In the genomic region with DNA sequence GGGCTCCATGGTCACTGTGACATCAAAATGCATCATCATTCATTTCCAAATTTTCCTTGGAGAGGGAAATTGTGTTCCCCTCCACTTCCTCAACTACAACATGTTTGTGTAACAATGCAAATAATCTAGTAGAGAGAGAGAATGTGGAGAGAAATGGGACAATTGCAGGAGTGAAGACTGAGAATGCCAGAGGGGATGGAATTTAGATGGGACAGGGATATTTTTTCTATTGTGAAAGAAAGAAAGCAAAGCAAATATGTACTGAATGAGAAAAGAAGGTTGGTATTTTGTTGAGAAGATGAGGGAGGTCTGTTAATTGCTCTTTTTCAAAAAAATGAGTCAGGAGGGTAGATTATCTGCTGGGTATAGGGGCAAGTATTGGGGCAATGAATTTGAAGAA, we compare ENCODE assay signal across 7 cellular contexts.
"Had no signal": no experiment of that assay in that cellular context is flagged by ENCODE, and none has a peak within 500 bp of the region (broad histone marks: within the 10 kb centered on the region; RNA-seq: fewer than 3 reads in every experiment).

No MANE protein-coding gene starts in this region.

- H3K27ac ChIP-seq: HL-60 had no signal

- DNase-seq: H9, HCEC 1CT, KBM-7 had no signal

- H3K4me1 Mint-ChIP-seq: GM23338 had no signal

- H3K4me3 ChIP-seq: GM23338 had no signal

- ATAC-seq: GM23338, HepG2 had no signal

- H3K4me3 Mint-ChIP-seq: GM23338, H9, IgD-negative memory B cell had no signal

- H3K27ac Mint-ChIP-seq: GM23338, H9, IgD-negative memory B cell had no signal

- H3K27me3 Mint-ChIP-seq: IgD-negative memory B cell had no signal
